In the genomic region with DNA sequence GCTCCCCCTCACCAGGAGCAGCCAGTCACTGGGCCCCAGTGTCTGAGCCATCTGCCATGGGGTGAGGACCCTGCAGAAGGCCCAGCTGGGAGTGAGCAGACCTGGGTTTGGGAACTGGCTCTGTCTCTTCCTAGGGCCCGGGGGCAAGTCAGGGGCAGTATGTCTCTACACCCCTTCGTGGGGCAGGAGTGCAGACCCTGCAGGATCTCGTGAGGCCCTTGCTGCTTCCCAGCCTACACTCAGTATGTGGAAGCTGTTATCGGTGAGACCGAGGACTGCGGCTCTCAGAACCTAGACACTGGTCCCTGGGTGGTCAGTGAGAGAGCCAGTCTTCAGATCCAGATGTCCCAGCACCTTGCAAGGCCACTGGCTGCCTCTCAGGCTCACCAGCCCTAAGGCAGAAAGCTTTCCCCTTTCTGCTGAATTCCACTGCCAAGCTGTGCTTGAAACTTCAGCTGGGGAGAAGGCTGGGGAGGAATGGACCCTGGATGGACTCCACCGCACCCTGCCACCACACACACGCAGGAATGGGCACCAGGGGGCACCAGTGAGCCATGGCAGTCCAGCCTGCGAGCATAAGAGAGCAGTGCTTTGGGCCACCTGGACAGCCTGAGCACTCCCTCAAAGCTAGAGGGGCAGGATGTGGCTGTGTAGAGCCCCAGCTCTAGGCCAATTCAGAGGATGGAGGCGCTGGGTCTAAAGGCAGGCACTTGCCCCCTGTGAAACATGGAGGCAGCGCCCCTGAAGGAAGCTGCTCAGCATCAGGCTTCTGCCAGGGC, we compare ENCODE assay signal across 1 cellular context.
TF ChIP-seq lines count a peak whose summit lies in the region.

No MANE protein-coding gene starts in this region.

TF ChIP-seq in endothelial cell of umbilical vein, 7 proteins besides CTCF, POLR2A, EP300 and RAD21:
- no peak for TF ChIP-seq POLR2AphosphoS5 (IDR thresholded peaks at IDR 0.05; ENCODE audit: insufficient read depth, low read depth, low read length)
- TF ChIP-seq FOS (IDR thresholded peaks at IDR 0.05; ENCODE audit: borderline replicate concordance, insufficient read depth, low read length): no peak
- TF ChIP-seq MAX (IDR thresholded peaks at IDR 0.05; ENCODE audit: insufficient read depth, insufficient read length): no peak
- TF ChIP-seq MYC (IDR thresholded peaks at IDR 0.05; ENCODE audit: low read depth, low read length): no peak
- TF ChIP-seq EZH2 (IDR thresholded peaks at IDR 0.05; ENCODE audit: borderline replicate concordance, low read depth, low read length, severe bottlenecking): no peak
- TF ChIP-seq GATA2 (IDR thresholded peaks at IDR 0.05; ENCODE audit: insufficient read depth, insufficient read length, low read depth, low read length): no peak
- TF ChIP-seq JUN (IDR thresholded peaks at IDR 0.05; ENCODE audit: borderline replicate concordance, insufficient read depth, insufficient read length, low read depth): no peak
